In genomic region chr16:53150769-53151168, GRCh38 we compare ENCODE assay signal across 6 cellular contexts.
"Had no signal": no experiment of that assay in that cellular context is flagged by ENCODE, and none has a peak within 500 bp of the region (broad histone marks: within the 10 kb centered on the region; RNA-seq: fewer than 3 reads in every experiment).

No MANE protein-coding gene starts in this region.

- FAIRE-seq: HTR-8/SVneo had no signal

- DNase-seq: IMR-90, KBM-7, KG1 had no signal

- H3K4me2 ChIP-seq: KMS-11 had no signal

- H3K27ac ChIP-seq: HL-60, KMS-11 had no signal

- H3K9ac ChIP-seq: KMS-11 had no signal
